Comparison of ENCODE assay signal across 1 cellular context in genomic region chr6:13273202-13273930, GRCh38.
TF ChIP-seq lines count a peak whose summit lies in the region.

No MANE protein-coding gene starts in this region.

TF ChIP-seq in K562, 482 proteins besides CTCF, POLR2A, EP300 and RAD21 (continued from another document and continues in another):
- TF ChIP-seq ZNF512 (tag; IDR thresholded peaks at IDR 0.05) (no peak), PYGO2 (tag; IDR thresholded peaks at IDR 0.05) (no peak), HINFP (tag; conservative IDR thresholded peaks at IDR 0.05; ENCODE audit: low read depth) (no peak), SMC3 (conservative IDR thresholded peaks at IDR 0.05; ENCODE audit: insufficient read depth, low read depth, low read length) (no peak), MCM2 (IDR thresholded peaks at IDR 0.05; ENCODE audit: low read depth) (no peak), POLR2AphosphoS2 (IDR thresholded peaks at IDR 0.05; ENCODE audit: low read length) (no peak), ZBED1 (IDR thresholded peaks at IDR 0.05) (no peak), ZNF586 (CRISPR knock-in tag; conservative IDR thresholded peaks at IDR 0.05) (no peak), MBD2 (IDR thresholded peaks at IDR 0.05; ENCODE audit: borderline replicate concordance, low read depth) (no peak), RCOR1 (IDR thresholded peaks at IDR 0.05; ENCODE audit: borderline replicate concordance in 1 of 2, low read depth in 2 of 2, low read length in 2 of 2) (0 out of 4 replicates have a peak, but pooled peaks of 1 of the 2 experiments have one; percentile 28), ZEB2 (IDR thresholded peaks at IDR 0.05) (no peak), STAT5A (IDR thresholded peaks at IDR 0.05; ENCODE audit: borderline replicate concordance, low read length) (peak; percentile 56; the same call in 1 of the 2 replicates), ZNF407 (IDR thresholded peaks at IDR 0.05; ENCODE audit: low read depth) (no peak), ERF (CRISPR knock-in tag; IDR thresholded peaks at IDR 0.05) (no peak), SMARCA4 (IDR thresholded peaks at IDR 0.05) (peak; percentile 87), CTBP1 (IDR thresholded peaks at IDR 0.05; ENCODE audit: borderline replicate concordance) (0 out of 2 replicates have a peak, but pooled peaks have one; percentile 9), CHCHD3 (CRISPR knock-in tag; IDR thresholded peaks at IDR 0.05) (0 out of 2 replicates have a peak, but pooled peaks have one; percentile 39), ZNF696 (CRISPR knock-in tag; conservative IDR thresholded peaks at IDR 0.05) (no peak), ARID4B (CRISPR knock-in tag; IDR thresholded peaks at IDR 0.05) (no peak), IRF9 (tag; IDR thresholded peaks at IDR 0.05) (no peak), HDAC1 (IDR thresholded peaks at IDR 0.05) (0 out of 4 replicates have a peak, but pooled peaks of 1 of the 2 experiments have one; percentile 21), TFAM (CRISPR knock-in tag; conservative IDR thresholded peaks at IDR 0.05) (no peak), GATA2 (CRISPR knock-in tag; IDR thresholded peaks at IDR 0.05) (no peak), NONO (IDR thresholded peaks at IDR 0.05; ENCODE audit: low read depth in 2 of 2, low read length in 1 of 2) (no peak), NFE2 (IDR thresholded peaks at IDR 0.05; ENCODE audit: low read depth) (peak; percentile 90), ZNF668 (CRISPR knock-in tag; IDR thresholded peaks at IDR 0.05) (no peak), BRD4 (IDR thresholded peaks at IDR 0.05) (0 out of 2 replicates have a peak, but pooled peaks have one; percentile 16), BACH1 (tag; IDR thresholded peaks at IDR 0.05) (no peak; the same call in 1 of the 2 replicates), PKNOX1 (IDR thresholded peaks at IDR 0.05) (peak; percentile 84), KLF10 (CRISPR knock-in tag; IDR thresholded peaks at IDR 0.05) (no peak), SIN3B (IDR thresholded peaks at IDR 0.05; ENCODE audit: low read depth) (no peak), SAFB (IDR thresholded peaks at IDR 0.05; ENCODE audit: borderline replicate concordance, low read depth, low read length) (no peak), FOS (IDR thresholded peaks at IDR 0.05; ENCODE audit: extremely low read depth, insufficient read length) (no peak), FUS (optimal IDR thresholded peaks at IDR 0.05; ENCODE audit: low read depth, low read length) (no peak), RBFOX2 (IDR thresholded peaks at IDR 0.05; ENCODE audit: low read depth, low read length) (peak; percentile 60; the same call in 1 of the 2 replicates), CBX8 (IDR thresholded peaks at IDR 0.05; ENCODE audit: borderline replicate concordance, extremely low read depth, low read depth, low read length, poor library complexity, severe bottlenecking) (no peak), CBFA2T3 (IDR thresholded peaks at IDR 0.05) (peak; percentile 74), E2F5 (CRISPR knock-in tag; IDR thresholded peaks at IDR 0.05) (no peak), NEUROD1 (IDR thresholded peaks at IDR 0.05; ENCODE audit: borderline replicate concordance, low read depth, low read length, partially characterized antibody) (no peak), ZNF511 (CRISPR knock-in tag; IDR thresholded peaks at IDR 0.05) (no peak), ZNF707 (CRISPR knock-in tag; conservative IDR thresholded peaks at IDR 0.05) (no peak), BRF2 (IDR thresholded peaks at IDR 0.05; ENCODE audit: borderline replicate concordance, insufficient read depth, insufficient read length) (no peak), ZNF23 (CRISPR knock-in tag; IDR thresholded peaks at IDR 0.05) (no peak), PHB (CRISPR knock-in tag; IDR thresholded peaks at IDR 0.05) (no peak), PHF8 (IDR thresholded peaks at IDR 0.05; ENCODE audit: borderline replicate concordance, low read length) (no peak), MTA3 (IDR thresholded peaks at IDR 0.05; ENCODE audit: borderline replicate concordance) (no peak; the same call in 1 of the 2 replicates)
